In the genomic region with DNA sequence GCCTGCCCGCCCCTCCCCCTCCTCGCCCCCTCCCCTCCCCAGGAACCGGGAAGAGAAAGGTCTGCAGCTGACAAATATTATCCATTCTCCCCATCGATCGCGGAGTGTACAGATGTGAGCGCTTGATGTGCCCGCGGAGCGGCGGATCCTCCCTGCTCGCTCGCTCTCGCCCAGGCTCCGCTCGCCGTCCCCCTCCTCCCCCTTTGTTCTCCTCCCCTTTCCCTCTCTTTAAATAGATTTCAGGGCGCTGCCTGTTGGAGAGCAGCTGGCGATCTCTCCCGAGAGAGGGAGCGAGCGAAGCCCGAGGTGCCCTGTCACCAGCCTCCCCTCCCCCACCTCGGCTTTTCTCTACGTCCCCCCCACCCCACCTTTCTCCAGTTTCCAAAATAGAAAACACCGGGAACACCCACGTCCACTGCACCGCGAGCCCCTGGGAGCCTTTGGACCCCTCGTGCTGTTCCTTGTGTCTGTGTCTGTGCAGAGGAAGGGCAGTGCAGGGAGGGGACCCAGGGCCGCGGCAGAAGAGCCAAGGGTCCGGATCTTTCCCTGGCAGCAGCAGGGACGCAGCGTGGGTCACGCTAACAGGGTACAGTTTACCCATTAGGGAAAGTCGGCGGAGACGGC, we compare ENCODE assay signal across 1 cellular context.
TF ChIP-seq lines count a peak whose summit lies in the region.

No MANE protein-coding gene starts in this region.

TF ChIP-seq in HepG2, 621 proteins besides CTCF, POLR2A, EP300 and RAD21 (continued from another document and continues in another):
- no peak for TF ChIP-seq TCF7L2 (IDR thresholded peaks at IDR 0.05; ENCODE audit: low read depth, low read length)
- TF ChIP-seq NR2C2 (CRISPR knock-in tag; IDR thresholded peaks at IDR 0.05; ENCODE audit: borderline replicate concordance), result no peak
- TF ChIP-seq, protein P1, sequence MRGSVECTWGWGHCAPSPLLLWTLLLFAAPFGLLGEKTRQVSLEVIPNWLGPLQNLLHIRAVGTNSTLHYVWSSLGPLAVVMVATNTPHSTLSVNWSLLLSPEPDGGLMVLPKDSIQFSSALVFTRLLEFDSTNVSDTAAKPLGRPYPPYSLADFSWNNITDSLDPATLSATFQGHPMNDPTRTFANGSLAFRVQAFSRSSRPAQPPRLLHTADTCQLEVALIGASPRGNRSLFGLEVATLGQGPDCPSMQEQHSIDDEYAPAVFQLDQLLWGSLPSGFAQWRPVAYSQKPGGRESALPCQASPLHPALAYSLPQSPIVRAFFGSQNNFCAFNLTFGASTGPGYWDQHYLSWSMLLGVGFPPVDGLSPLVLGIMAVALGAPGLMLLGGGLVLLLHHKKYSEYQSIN (CRISPR knock-in tag; IDR thresholded peaks at IDR 0.05; ENCODE audit: borderline replicate concordance), result no peak
- TF ChIP-seq HNRNPH1 (optimal IDR thresholded peaks at IDR 0.05; ENCODE audit: low read depth, low read length), result no peak
- TF ChIP-seq, protein P2, sequence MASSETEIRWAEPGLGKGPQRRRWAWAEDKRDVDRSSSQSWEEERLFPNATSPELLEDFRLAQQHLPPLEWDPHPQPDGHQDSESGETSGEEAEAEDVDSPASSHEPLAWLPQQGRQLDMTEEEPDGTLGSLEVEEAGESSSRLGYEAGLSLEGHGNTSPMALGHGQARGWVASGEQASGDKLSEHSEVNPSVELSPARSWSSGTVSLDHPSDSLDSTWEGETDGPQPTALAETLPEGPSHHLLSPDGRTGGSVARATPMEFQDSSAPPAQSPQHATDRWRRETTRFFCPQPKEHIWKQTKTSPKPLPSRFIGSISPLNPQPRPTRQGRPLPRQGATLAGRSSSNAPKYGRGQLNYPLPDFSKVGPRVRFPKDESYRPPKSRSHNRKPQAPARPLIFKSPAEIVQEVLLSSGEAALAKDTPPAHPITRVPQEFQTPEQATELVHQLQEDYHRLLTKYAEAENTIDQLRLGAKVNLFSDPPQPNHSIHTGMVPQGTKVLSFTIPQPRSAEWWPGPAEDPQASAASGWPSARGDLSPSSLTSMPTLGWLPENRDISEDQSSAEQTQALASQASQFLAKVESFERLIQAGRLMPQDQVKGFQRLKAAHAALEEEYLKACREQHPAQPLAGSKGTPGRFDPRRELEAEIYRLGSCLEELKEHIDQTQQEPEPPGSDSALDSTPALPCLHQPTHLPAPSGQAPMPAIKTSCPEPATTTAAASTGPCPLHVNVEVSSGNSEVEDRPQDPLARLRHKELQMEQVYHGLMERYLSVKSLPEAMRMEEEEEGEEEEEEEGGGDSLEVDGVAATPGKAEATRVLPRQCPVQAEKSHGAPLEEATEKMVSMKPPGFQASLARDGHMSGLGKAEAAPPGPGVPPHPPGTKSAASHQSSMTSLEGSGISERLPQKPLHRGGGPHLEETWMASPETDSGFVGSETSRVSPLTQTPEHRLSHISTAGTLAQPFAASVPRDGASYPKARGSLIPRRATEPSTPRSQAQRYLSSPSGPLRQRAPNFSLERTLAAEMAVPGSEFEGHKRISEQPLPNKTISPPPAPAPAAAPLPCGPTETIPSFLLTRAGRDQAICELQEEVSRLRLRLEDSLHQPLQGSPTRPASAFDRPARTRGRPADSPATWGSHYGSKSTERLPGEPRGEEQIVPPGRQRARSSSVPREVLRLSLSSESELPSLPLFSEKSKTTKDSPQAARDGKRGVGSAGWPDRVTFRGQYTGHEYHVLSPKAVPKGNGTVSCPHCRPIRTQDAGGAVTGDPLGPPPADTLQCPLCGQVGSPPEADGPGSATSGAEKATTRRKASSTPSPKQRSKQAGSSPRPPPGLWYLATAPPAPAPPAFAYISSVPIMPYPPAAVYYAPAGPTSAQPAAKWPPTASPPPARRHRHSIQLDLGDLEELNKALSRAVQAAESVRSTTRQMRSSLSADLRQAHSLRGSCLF (CRISPR knock-in tag; IDR thresholded peaks at IDR 0.05; ENCODE audit: borderline replicate concordance), result no peak
- TF ChIP-seq ATF5 (CRISPR knock-in tag; IDR thresholded peaks at IDR 0.05; ENCODE audit: low read depth), result no peak
- no peak for TF ChIP-seq E2F5 (CRISPR knock-in tag; conservative IDR thresholded peaks at IDR 0.05)
- TF ChIP-seq ZNF644 (CRISPR knock-in tag; IDR thresholded peaks at IDR 0.05; ENCODE audit: low read depth), result no peak
- no peak for TF ChIP-seq CENPX (CRISPR knock-in tag; IDR thresholded peaks at IDR 0.05)
- no peak for TF ChIP-seq RNF219 (CRISPR knock-in tag; IDR thresholded peaks at IDR 0.05)
- TF ChIP-seq SMAD1 (CRISPR knock-in tag; IDR thresholded peaks at IDR 0.05; ENCODE audit: borderline replicate concordance, low read depth), result no peak
- no peak for TF ChIP-seq ZNF530 (CRISPR knock-in tag; IDR thresholded peaks at IDR 0.05; ENCODE audit: low read depth)
- no peak for TF ChIP-seq MXD4 (CRISPR knock-in tag; IDR thresholded peaks at IDR 0.05)
- TF ChIP-seq MYNN (CRISPR knock-in tag; IDR thresholded peaks at IDR 0.05; ENCODE audit: low read depth), result no peak
- TF ChIP-seq HDAC2 (CRISPR knock-in tag; IDR thresholded peaks at IDR 0.05), result no peak; the same call in 1 of the 2 replicates
- TF ChIP-seq, protein P3, sequence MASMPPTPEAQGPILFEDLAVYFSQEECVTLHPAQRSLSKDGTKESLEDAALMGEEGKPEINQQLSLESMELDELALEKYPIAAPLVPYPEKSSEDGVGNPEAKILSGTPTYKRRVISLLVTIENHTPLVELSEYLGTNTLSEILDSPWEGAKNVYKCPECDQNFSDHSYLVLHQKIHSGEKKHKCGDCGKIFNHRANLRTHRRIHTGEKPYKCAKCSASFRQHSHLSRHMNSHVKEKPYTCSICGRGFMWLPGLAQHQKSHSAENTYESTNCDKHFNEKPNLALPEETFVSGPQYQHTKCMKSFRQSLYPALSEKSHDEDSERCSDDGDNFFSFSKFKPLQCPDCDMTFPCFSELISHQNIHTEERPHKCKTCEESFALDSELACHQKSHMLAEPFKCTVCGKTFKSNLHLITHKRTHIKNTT (CRISPR knock-in tag; IDR thresholded peaks at IDR 0.05), result no peak
- no peak for TF ChIP-seq HMGXB3 (CRISPR knock-in tag; IDR thresholded peaks at IDR 0.05; ENCODE audit: borderline replicate concordance)
- TF ChIP-seq ZNF10 (CRISPR knock-in tag; IDR thresholded peaks at IDR 0.05; ENCODE audit: borderline replicate concordance, low read depth), result no peak
- no peak for TF ChIP-seq NKX3-1 (CRISPR knock-in tag; IDR thresholded peaks at IDR 0.05)
- TF ChIP-seq THAP7 (CRISPR knock-in tag; IDR thresholded peaks at IDR 0.05), result no peak
- TF ChIP-seq, protein P4, sequence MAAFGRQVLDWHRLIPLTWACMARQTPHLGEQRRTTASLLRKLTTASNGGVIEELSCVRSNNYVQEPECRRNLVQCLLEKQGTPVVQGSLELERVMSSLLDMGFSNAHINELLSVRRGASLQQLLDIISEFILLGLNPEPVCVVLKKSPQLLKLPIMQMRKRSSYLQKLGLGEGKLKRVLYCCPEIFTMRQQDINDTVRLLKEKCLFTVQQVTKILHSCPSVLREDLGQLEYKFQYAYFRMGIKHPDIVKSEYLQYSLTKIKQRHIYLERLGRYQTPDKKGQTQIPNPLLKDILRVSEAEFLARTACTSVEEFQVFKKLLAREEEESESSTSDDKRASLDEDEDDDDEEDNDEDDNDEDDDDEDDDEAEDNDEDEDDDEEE (CRISPR knock-in tag; IDR thresholded peaks at IDR 0.05), result no peak
- no peak for TF ChIP-seq FOXA1 (IDR thresholded peaks at IDR 0.05)
- no peak for TF ChIP-seq FOXA1 (CRISPR knock-in tag; IDR thresholded peaks at IDR 0.05)
- TF ChIP-seq ZNF710 (CRISPR knock-in tag; IDR thresholded peaks at IDR 0.05; ENCODE audit: borderline replicate concordance), result no peak
- TF ChIP-seq ZNF841 (CRISPR knock-in tag; IDR thresholded peaks at IDR 0.05; ENCODE audit: borderline replicate concordance), result no peak
- TF ChIP-seq, protein P5, sequence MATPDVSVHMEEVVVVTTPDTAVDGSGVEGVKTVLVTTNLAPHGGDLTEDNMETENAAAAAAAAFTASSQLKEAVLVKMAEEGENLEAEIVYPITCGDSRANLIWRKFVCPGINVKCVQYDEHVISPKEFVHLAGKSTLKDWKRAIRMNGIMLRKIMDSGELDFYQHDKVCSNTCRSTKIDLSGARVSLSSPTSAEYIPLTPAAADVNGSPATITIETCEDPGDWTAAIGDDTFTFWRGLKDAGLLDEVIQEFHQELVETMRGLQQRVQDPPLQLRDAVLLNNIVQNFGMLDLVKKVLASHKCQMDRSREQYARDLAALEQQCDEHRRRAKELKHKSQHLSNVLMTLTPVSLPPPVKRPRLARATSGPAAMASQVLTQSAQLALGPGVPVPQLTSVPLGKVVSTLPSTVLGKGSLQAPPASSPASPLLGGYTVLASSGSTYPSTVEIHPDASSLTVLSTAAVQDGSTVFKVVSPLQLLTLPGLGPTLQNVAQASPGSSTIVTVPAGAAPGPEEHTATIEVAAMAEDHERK (CRISPR knock-in tag; IDR thresholded peaks at IDR 0.05; ENCODE audit: low read depth), result no peak
- TF ChIP-seq ZNF557 (CRISPR knock-in tag; IDR thresholded peaks at IDR 0.05), result no peak
- no peak for TF ChIP-seq KLF15 (CRISPR knock-in tag; IDR thresholded peaks at IDR 0.05; ENCODE audit: borderline replicate concordance)
- TF ChIP-seq MTF1 (CRISPR knock-in tag; IDR thresholded peaks at IDR 0.05), result no peak
- no peak for TF ChIP-seq ESRRA (CRISPR knock-in tag; IDR thresholded peaks at IDR 0.05; ENCODE audit: low read depth)
- TF ChIP-seq ZNF337 (CRISPR knock-in tag; IDR thresholded peaks at IDR 0.05; ENCODE audit: borderline replicate concordance, low read depth), result no peak
- no peak for TF ChIP-seq PAX8 (CRISPR knock-in tag; IDR thresholded peaks at IDR 0.05; ENCODE audit: borderline replicate concordance)
- TF ChIP-seq SMYD3 (CRISPR knock-in tag; IDR thresholded peaks at IDR 0.05), result no peak
- no peak for TF ChIP-seq REL (CRISPR knock-in tag; conservative IDR thresholded peaks at IDR 0.05)
